ENCODE assay signal across 8 cellular contexts in the genomic region with DNA sequence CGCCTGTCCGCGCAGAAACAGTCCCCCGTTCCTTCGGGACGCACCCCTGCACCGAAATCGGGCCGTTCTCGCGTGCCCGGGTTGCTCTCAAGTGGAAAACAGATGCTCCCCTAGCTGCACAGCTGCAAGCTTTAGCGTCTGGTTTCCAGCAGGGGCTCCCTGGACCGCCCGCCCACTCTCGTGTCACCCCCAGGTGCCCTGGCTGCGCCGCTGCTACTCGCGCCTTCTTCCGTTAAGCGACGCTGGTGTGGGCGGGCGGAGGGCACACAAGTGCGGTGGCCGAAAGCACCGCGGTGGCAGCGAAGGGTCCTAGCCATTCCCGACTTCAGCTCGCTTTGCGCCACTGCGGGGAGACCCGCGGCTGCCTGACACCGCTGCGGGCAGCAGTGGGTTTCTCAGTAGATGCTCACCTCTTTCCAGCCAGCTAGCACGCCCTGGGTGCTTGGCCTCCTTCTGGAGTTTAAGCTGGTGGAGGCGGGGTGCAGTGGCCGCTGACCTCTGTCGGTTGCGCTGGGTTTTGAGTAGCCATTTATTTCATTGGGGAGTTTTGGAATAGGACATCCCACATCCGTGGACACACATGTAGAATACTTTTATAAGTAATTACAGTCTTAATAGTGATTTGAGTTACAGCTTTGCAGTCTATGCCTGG. TPM values are rescaled to one million over a fixed set of nuclear protein-coding genes. Genes with fewer than 3 reads are reported as not detected.
DNase-seq lines count a peak whose midpoint lies in the region; ATAC-seq and TF ChIP-seq lines count a peak whose summit lies in the region.

No MANE protein-coding gene starts in this region.

- H3K4me1 ChIP-seq in adipocyte (ENCODE audit: control insufficient read depth, insufficient read depth, low read length): peaks cover 26% of the 10 kb centered on the region
- peaks cover 39 to 42% of the 10 kb centered on the region in 2 donors for H3K4me1 ChIP-seq in gastrocnemius medialis

- in situ Hi-C loops in gastrocnemius medialis (cut with MboI; ENCODE audit: low sequenced_read_pairs in 4 of 4): loop anchor here in 1 of 4 donors (5.0 kb wide), 1 partner anchor 101 kb away; a partner anchor contains a TSS

- no peak for TF ChIP-seq CTCF in SU-DHL-6 (IDR thresholded peaks at IDR 0.05; ENCODE audit: insufficient read depth, low read length, poor library complexity, severe bottlenecking)
- peak in 2 of 5 experiments; percentile 12 to 25 for TF ChIP-seq CTCF in gastrocnemius medialis (IDR thresholded peaks at IDR 0.05 in 4 of 5, conservative IDR thresholded peaks at IDR 0.05 in 1 of 5)

- 0 out of 2 replicates have a peak, but pooled peaks cover 6% of the 10 kb centered on the region for H3F3A ChIP-seq in SU-DHL-6 (ENCODE audit: insufficient read depth)

- no peaks in the 10 kb centered on the region for H3K27me3 ChIP-seq in SU-DHL-6 (ENCODE audit: low read length)
- H3K27me3 ChIP-seq in adipocyte (replicated peaks; ENCODE audit: control insufficient read depth, insufficient read depth, low read length): no peaks in the 10 kb centered on the region
- H3K27me3 ChIP-seq in gastrocnemius medialis: no peaks in the 10 kb centered on the region

- H3K79me2 ChIP-seq in SU-DHL-6 (ENCODE audit: insufficient read depth, low read length): peaks cover 70% of the 10 kb centered on the region

- no peak; the same call in 1 of the 2 replicates for TF ChIP-seq EP300 in Ishikawa (IDR thresholded peaks at IDR 0.05; ENCODE audit: borderline replicate concordance)

- DNase-seq in ELR (ENCODE audit: low read depth) (peak; percentile 68), adipocyte (ENCODE audit: low read depth) (peak; percentile 75), hepatic stellate cell (ENCODE audit: low spot score) (peak; percentile 57), gastrocnemius medialis (peak; percentile 9 to 34), NCI-H1048 (lab: John Stamatoyannopoulos, UW) (no peak)

- H2AFZ ChIP-seq in SU-DHL-6 (ENCODE audit: low read depth, low read length, severe bottlenecking): peak overlapping the region; percentile 91

- H3K9me2 ChIP-seq in SU-DHL-6 (replicated peaks; ENCODE audit: insufficient read depth, low read length): no peaks in the 10 kb centered on the region

- H3K27ac ChIP-seq in SU-DHL-6 (ENCODE audit: low read depth, low read length) (peak overlapping the region; percentile 91), gastrocnemius medialis (peak overlapping the region; percentile 91 to 98 (median 94))

- H3K4me2 ChIP-seq in SU-DHL-6 (ENCODE audit: low read depth, low read length, poor library complexity, severe bottlenecking): peak overlapping the region; percentile 84

- H3K4me3 ChIP-seq in SU-DHL-6 (ENCODE audit: insufficient read depth, low read length, poor library complexity, severe bottlenecking): peak overlapping the region; percentile 88
- H3K4me3 ChIP-seq in adipocyte (ENCODE audit: low read length): peak overlapping the region; percentile 99
- H3K4me3 ChIP-seq in gastrocnemius medialis: peak overlapping the region; percentile 81 to 97 (median 94)

- peak overlapping the region; percentile 82 for H3K9ac ChIP-seq in SU-DHL-6 (ENCODE audit: low read length)
- peak overlapping the region; percentile 96 for H3K9ac ChIP-seq in adipocyte (ENCODE audit: low read length)

- no peaks in the 10 kb centered on the region for H4K20me1 ChIP-seq in SU-DHL-6 (ENCODE audit: low read depth, low read length)

- 0 out of 2 replicates have a peak, but pooled peaks have one; percentile 5 for TF ChIP-seq RAD21 in Ishikawa (IDR thresholded peaks at IDR 0.05; ENCODE audit: low read depth)

- H3K9me3 ChIP-seq in SU-DHL-6 (ENCODE audit: insufficient read depth, low read length) (no peaks in the 10 kb centered on the region), adipocyte (ENCODE audit: control insufficient read depth, low read length) (no peaks in the 10 kb centered on the region), gastrocnemius medialis (no peaks in the 10 kb centered on the region)

- peak; percentile 60 for ATAC-seq in GM21576 (IDR thresholded peaks at IDR 0.05; ENCODE audit: unreplicated experiment)
- peak; percentile 36 to 37 for ATAC-seq in gastrocnemius medialis

- no peak for TF ChIP-seq POLR2A in gastrocnemius medialis (IDR thresholded peaks at IDR 0.05)

- intact Hi-C loops in gastrocnemius medialis (cut with DNase I; ENCODE audit: low total_unique reads): loop anchor here (5.0 to 10.0 kb wide), 2 partner anchors 306 to 616 kb away; a partner anchor contains a TSS

- H3K36me3 ChIP-seq in SU-DHL-6 (ENCODE audit: low read length) (no peaks in the 10 kb centered on the region), adipocyte (ENCODE audit: control insufficient read depth, insufficient read depth, low read length, severe bottlenecking) (peaks cover 5% of the 10 kb centered on the region), gastrocnemius medialis (peaks cover 0 to 7% of the 10 kb centered on the region in 2 donors)

TF ChIP-seq in Ishikawa, 13 proteins besides CTCF, POLR2A, EP300 and RAD21:
- TF ChIP-seq CREB1 (IDR thresholded peaks at IDR 0.05; ENCODE audit: low read depth) (0 out of 2 replicates have a peak, but pooled peaks have one; percentile 16), ZBTB7A (IDR thresholded peaks at IDR 0.05; ENCODE audit: low read depth) (peak; percentile 60; the same call in 1 of the 2 replicates), TCF12 (IDR thresholded peaks at IDR 0.05; ENCODE audit: low read depth) (peak; percentile 47; the same call in 1 of the 2 replicates), NFIC (IDR thresholded peaks at IDR 0.05) (no peak), EGR1 (IDR thresholded peaks at IDR 0.05) (peak; percentile 49; the same call in 1 of the 2 replicates), TAF1 (IDR thresholded peaks at IDR 0.05; ENCODE audit: low read depth) (peak; percentile 29), TEAD4 (IDR thresholded peaks at IDR 0.05) (no peak)
- TF ChIP-seq, protein P1, sequence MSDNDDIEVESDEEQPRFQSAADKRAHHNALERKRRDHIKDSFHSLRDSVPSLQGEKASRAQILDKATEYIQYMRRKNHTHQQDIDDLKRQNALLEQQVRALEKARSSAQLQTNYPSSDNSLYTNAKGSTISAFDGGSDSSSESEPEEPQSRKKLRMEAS (IDR thresholded peaks at IDR 0.05): peak; percentile 51; the same call in 1 of the 2 replicates
- TF ChIP-seq, protein P2, sequence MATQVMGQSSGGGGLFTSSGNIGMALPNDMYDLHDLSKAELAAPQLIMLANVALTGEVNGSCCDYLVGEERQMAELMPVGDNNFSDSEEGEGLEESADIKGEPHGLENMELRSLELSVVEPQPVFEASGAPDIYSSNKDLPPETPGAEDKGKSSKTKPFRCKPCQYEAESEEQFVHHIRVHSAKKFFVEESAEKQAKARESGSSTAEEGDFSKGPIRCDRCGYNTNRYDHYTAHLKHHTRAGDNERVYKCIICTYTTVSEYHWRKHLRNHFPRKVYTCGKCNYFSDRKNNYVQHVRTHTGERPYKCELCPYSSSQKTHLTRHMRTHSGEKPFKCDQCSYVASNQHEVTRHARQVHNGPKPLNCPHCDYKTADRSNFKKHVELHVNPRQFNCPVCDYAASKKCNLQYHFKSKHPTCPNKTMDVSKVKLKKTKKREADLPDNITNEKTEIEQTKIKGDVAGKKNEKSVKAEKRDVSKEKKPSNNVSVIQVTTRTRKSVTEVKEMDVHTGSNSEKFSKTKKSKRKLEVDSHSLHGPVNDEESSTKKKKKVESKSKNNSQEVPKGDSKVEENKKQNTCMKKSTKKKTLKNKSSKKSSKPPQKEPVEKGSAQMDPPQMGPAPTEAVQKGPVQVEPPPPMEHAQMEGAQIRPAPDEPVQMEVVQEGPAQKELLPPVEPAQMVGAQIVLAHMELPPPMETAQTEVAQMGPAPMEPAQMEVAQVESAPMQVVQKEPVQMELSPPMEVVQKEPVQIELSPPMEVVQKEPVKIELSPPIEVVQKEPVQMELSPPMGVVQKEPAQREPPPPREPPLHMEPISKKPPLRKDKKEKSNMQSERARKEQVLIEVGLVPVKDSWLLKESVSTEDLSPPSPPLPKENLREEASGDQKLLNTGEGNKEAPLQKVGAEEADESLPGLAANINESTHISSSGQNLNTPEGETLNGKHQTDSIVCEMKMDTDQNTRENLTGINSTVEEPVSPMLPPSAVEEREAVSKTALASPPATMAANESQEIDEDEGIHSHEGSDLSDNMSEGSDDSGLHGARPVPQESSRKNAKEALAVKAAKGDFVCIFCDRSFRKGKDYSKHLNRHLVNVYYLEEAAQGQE (IDR thresholded peaks at IDR 0.05; ENCODE audit: low read depth): 0 out of 2 replicates have a peak, but pooled peaks have one; percentile 4
TF ChIP-seq in Ishikawa: peak in this region for 7.

RNA-seq across cellular contexts. Expression of a gene that starts 0.8 kb away (rescaled TPM):
- total RNA-seq in gastrocnemius medialis: 10 to 100 TPM in 2 of 4 donors, 1 to 10 TPM in 2; 5.9 to 11.4 (median 9.2) TPM
